8 cellular contexts compared by ENCODE assay signal in genomic region chr4:17324431-17324830, GRCh38.
DNase-seq lines count a peak whose midpoint lies in the region; ATAC-seq and TF ChIP-seq lines count a peak whose summit lies in the region.

No MANE protein-coding gene starts in this region.

- DNase-seq in ACHN, result peak; percentile 17
- DNase-seq in activated T-helper 9 cell treated with anti-CD3 and anti-CD28 coated beads, Interleukin-2, amount 50 U/mL, for 16 hours (ENCODE audit: low read depth), result peak; percentile 13
- DNase-seq in retinal pigment epithelial cell (ENCODE audit: low read depth), result peak; percentile 10

- no peaks in the 10 kb centered on the region for H3K79me2 ChIP-seq in OCI-LY1 (ENCODE audit: insufficient read depth, low read length)

- no peak overlapping the region for H3K4me2 ChIP-seq in OCI-LY1 (ENCODE audit: low read length)

- H3K27me3 ChIP-seq in OCI-LY1 (ENCODE audit: insufficient read depth, low read length) (no peaks in the 10 kb centered on the region), gastroesophageal sphincter (no peaks in the 10 kb centered on the region)

- no peak overlapping the region for H2AFZ ChIP-seq in OCI-LY1 (ENCODE audit: low read length)

- H3K36me3 ChIP-seq in OCI-LY1 (ENCODE audit: insufficient read depth, low read length) (no peaks in the 10 kb centered on the region), gastroesophageal sphincter (no peaks in the 10 kb centered on the region)

- no peaks in the 10 kb centered on the region for H4K20me1 ChIP-seq in OCI-LY1 (ENCODE audit: insufficient read depth, low read length)

- H3K9me2 ChIP-seq in OCI-LY1 (ENCODE audit: low read depth, low read length), result no peaks in the 10 kb centered on the region

- WGBS in gastroesophageal sphincter (ENCODE audit: low coverage in 1 of 2), 2 donors, result 8 to 15% methylated on average over 10 to 11 of the region's 11 CpGs

- no peak for TF ChIP-seq POLR2A in gastroesophageal sphincter (IDR thresholded peaks at IDR 0.05)

- H3K27ac ChIP-seq in OCI-LY1 (ENCODE audit: low read depth, low read length, poor library complexity, severe bottlenecking), result no peak overlapping the region
- no peak overlapping the region for H3K27ac ChIP-seq in gastroesophageal sphincter

- no peak overlapping the region for H3K9ac ChIP-seq in OCI-LY1 (ENCODE audit: low read length)

- TF ChIP-seq CTCF in OCI-LY1 (IDR thresholded peaks at IDR 0.05; ENCODE audit: low read length) (peak; percentile 43; the same call in 1 of the 2 replicates), gastroesophageal sphincter (IDR thresholded peaks at IDR 0.05) (peak; percentile 55 to 73 (median 62)), retinal pigment epithelial cell (conservative IDR thresholded peaks at IDR 0.05; ENCODE audit: low read depth, low read length) (peak; percentile 66)

- H3F3A ChIP-seq in OCI-LY1 (ENCODE audit: insufficient read depth, low read length), result no peaks in the 10 kb centered on the region

- no peak for TF ChIP-seq EP300 in gastroesophageal sphincter (IDR thresholded peaks at IDR 0.05)

- in situ Hi-C loops in ACHN (cut with HindIII; ENCODE audit: low pct_ligation_motif_present, low pct_unique_long_range_greater_than_20kb, low sequenced_read_pairs), result no loop called here

- H3K4me3 ChIP-seq in OCI-LY1 (ENCODE audit: low read depth, low read length, poor library complexity, severe bottlenecking), result no peak overlapping the region
- H3K4me3 ChIP-seq in gastroesophageal sphincter, result no peak overlapping the region
- H3K4me3 ChIP-seq in retinal pigment epithelial cell (ENCODE audit: low read length), result no peak overlapping the region

- H3K4me1 ChIP-seq in OCI-LY1 (ENCODE audit: insufficient read depth, low read length, severe bottlenecking) (no peaks in the 10 kb centered on the region), gastroesophageal sphincter (peaks cover 0 to 19% (median 0%) of the 10 kb centered on the region in 3 donors)

- ATAC-seq in GM18867 (IDR thresholded peaks at IDR 0.05; ENCODE audit: unreplicated experiment), result peak; percentile 66
- no peak for ATAC-seq in gastroesophageal sphincter
- ATAC-seq in HG03095 (IDR thresholded peaks at IDR 0.05; ENCODE audit: unreplicated experiment), result no peak
- ATAC-seq in HG02970 (IDR thresholded peaks at IDR 0.05; ENCODE audit: low FRiP score, unreplicated experiment), result no peak

- no peaks in the 10 kb centered on the region for H3K9me3 ChIP-seq in OCI-LY1 (ENCODE audit: low read length)
- H3K9me3 ChIP-seq in gastroesophageal sphincter, result no peaks in the 10 kb centered on the region
